Comparison of ENCODE assay signal across 7 cellular contexts in the genomic region with DNA sequence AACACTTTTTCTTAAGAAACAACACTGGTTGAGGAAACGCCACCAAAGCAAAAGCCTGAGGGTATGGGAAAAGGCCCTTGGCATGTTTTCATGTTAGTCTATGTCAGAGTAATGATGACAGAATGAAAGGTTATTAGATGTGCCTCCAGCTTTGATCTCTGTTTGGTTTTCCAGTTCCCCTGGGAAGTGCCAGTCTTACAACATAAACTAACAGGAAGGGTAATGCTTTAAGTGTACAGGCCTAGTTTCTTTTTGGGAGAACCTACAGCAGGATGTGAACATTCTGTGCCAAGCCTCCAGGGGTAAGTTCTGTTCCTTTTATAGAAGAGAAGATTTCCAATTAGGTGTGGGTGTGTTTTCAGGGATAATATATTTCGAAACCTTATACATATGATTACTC.
DNase-seq lines count a peak whose midpoint lies in the region; FAIRE-seq and TF ChIP-seq lines count a peak whose summit lies in the region.

No MANE protein-coding gene starts in this region.

- H3K27ac Mint-ChIP-seq in MCF 10A (ENCODE audit: low read depth, unreplicated experiment) (peak overlapping the region; percentile 90), H9 (no peak overlapping the region)

- intact Hi-C loops in MCF 10A (cut with micrococcal nuclease) = loop anchor here (1.0 kb wide), 2 partner anchors 121 to 205 kb away; no protein-coding TSS in a partner anchor
- intact Hi-C loops in kidney (cut with DNase I) = no loop called here

- H3K23me2 ChIP-seq in H9 (ENCODE audit: insufficient read length, low read depth, low read length, poor library complexity, severe bottlenecking) = no peaks in the 10 kb centered on the region

- H3K14ac ChIP-seq in H9 (ENCODE audit: insufficient read depth, low read length) = no peak overlapping the region

- no peaks in the 10 kb centered on the region for H3K27me3 ChIP-seq in suprapubic skin
- no peaks in the 10 kb centered on the region for H3K27me3 ChIP-seq in H9 (ENCODE audit: insufficient read depth, low read length)

- no peak overlapping the region for H3K4me3 ChIP-seq in kidney (ENCODE audit: low read length in 2 of 2)
- no peak overlapping the region for H3K4me3 ChIP-seq in suprapubic skin

- DNase-seq in M059J (ENCODE audit: low read depth) = peak; percentile 60
- peak; percentile 97 for DNase-seq in MCF 10A (ENCODE audit: unreplicated experiment)
- DNase-seq in kidney = no peak
- DNase-seq in suprapubic skin (ENCODE audit: low spot score in 2 of 2) = no peak
- DNase-seq in stimulated activated CD4-positive, alpha-beta T cell treated with anti-CD3 and anti-CD28 coated beads, Interleukin-1b, Interleukin-23, amount 100 ng/mL, for 48 hours = no peak
- DNase-seq in NCI-H146 treated with DMSO at 0.1 percent for 48 hours (lab: John Stamatoyannopoulos, UW; ENCODE audit: unreplicated experiment) = no peak
- no peak for DNase-seq in H9

- H3K9me3 ChIP-seq in kidney (ENCODE audit: control insufficient read depth in 1 of 2, low read length in 2 of 2) = no peaks in the 10 kb centered on the region
- H3K9me3 ChIP-seq in suprapubic skin = no peaks in the 10 kb centered on the region
- no peaks in the 10 kb centered on the region for H3K9me3 ChIP-seq in H9 (ENCODE audit: control insufficient read depth, low read depth, low read length)

- 38% methylated on average over 2 of the region's 2 CpGs for WGBS in suprapubic skin
- WGBS in H9 (ENCODE audit: extremely low coverage, insufficient read length, low lambda C conversion rate) = no CpG with 5 or more reads among the region's 2 CpGs

- FAIRE-seq in kidney (lab: Jason Lieb, UNC) = no peak

- no peaks in the 10 kb centered on the region for H4K20me1 ChIP-seq in H9 (ENCODE audit: control insufficient read depth, insufficient read depth, insufficient read length)

- H2BK20ac ChIP-seq in H9 (ENCODE audit: low read depth, low read length, poor library complexity, severe bottlenecking) = no peak overlapping the region

- no peak for TF ChIP-seq POLR2A in suprapubic skin (IDR thresholded peaks at IDR 0.05)

- no peak overlapping the region for H3K9ac ChIP-seq in kidney (ENCODE audit: low read length in 2 of 2)
- no peak overlapping the region for H3K9ac ChIP-seq in H9 (ENCODE audit: extremely low read depth, insufficient read length, low read length)

- H3K18ac ChIP-seq in H9 (ENCODE audit: insufficient read length, low read depth, low read length) = no peak overlapping the region

- no peaks in the 10 kb centered on the region for H3K79me1 ChIP-seq in H9 (ENCODE audit: insufficient read depth, low read depth, low read length, poor library complexity, severe bottlenecking)

- CTCF ChIA-PET in MCF 10A (lab: Yijun Ruan, JAX) = interaction anchor here (0.6 kb wide), 1 partner anchor 93 kb away, joined by 3 read pairs; no protein-coding TSS in a partner anchor

- peak overlapping the region; percentile 36 for H3K4me3 Mint-ChIP-seq in MCF 10A (ENCODE audit: unreplicated experiment)
- no peak overlapping the region for H3K4me3 Mint-ChIP-seq in H9

- H2BK15ac ChIP-seq in H9 (ENCODE audit: low read depth, low read length) = no peak overlapping the region

- TF ChIP-seq CTCF in MCF 10A (IDR thresholded peaks at IDR 0.05; ENCODE audit: unreplicated experiment) (no peak), kidney (IDR thresholded peaks at IDR 0.05; ENCODE audit: borderline replicate concordance, extremely low read depth, insufficient read depth) (no peak), suprapubic skin (IDR thresholded peaks at IDR 0.05) (no peak), H9 (conservative IDR thresholded peaks at IDR 0.05) (no peak)

- H3K9me3 Mint-ChIP-seq in MCF 10A (ENCODE audit: unreplicated experiment) = no peaks in the 10 kb centered on the region
- H3K9me3 Mint-ChIP-seq in H9 = no peaks in the 10 kb centered on the region

- H3K4me1 Mint-ChIP-seq in MCF 10A (ENCODE audit: insufficient read depth, unreplicated experiment) (peaks cover 34% of the 10 kb centered on the region), H9 (no peaks in the 10 kb centered on the region)

- no peak overlapping the region for H4K5ac ChIP-seq in H9 (ENCODE audit: insufficient read length, low read depth, low read length)

- no peak overlapping the region for H2BK12ac ChIP-seq in H9 (ENCODE audit: insufficient read length, low read depth, low read length)

- H3K27ac ChIP-seq in kidney (ENCODE audit: low read depth in 2 of 2, low read length in 2 of 2) = peak overlapping the region; percentile 18 to 56
- H3K27ac ChIP-seq in suprapubic skin = peak overlapping the region; percentile 51
- no peak overlapping the region for H3K27ac ChIP-seq in H9 (ENCODE audit: insufficient read length, low read depth, low read length)

- H3K79me2 ChIP-seq in H9 (ENCODE audit: insufficient read depth, low read length) = no peaks in the 10 kb centered on the region

- no TSS peak for BruUV-seq in MCF 10A (replicated peaks; lab: Mats Ljungman, UMichigan)

- no peak overlapping the region for H2BK120ac ChIP-seq in H9 (ENCODE audit: low read depth, low read length, poor library complexity, severe bottlenecking)

- no peak overlapping the region for H3K56ac ChIP-seq in H9 (ENCODE audit: insufficient read length, low read depth, low read length)

- no peak overlapping the region for H4K91ac ChIP-seq in H9 (ENCODE audit: insufficient read length, low read depth, low read length)

- H4K8ac ChIP-seq in H9 (replicated peaks; ENCODE audit: insufficient read length, low read depth, low read length) = no peak overlapping the region

- no peak overlapping the region for H3T11ph ChIP-seq in H9 (ENCODE audit: low read length)

- H2AK5ac ChIP-seq in H9 (ENCODE audit: insufficient read length, low read length) = no peak overlapping the region

- POLR2A ChIA-PET in MCF 10A (lab: Yijun Ruan, JAX) = interaction anchor here (0.7 to 3.7 kb wide), 13 partner anchors 11 to 206 kb away, joined by 3 to 57 read pairs (median 5); a partner anchor contains a TSS

- H2AFZ ChIP-seq in H9 (ENCODE audit: low read length) = no peak overlapping the region

- H3K36me3 ChIP-seq in kidney (ENCODE audit: control insufficient read depth in 1 of 2, insufficient read depth in 2 of 2, low read length in 2 of 2) (no peaks in the 10 kb centered on the region), suprapubic skin (no peaks in the 10 kb centered on the region)

- TF ChIP-seq EP300 in suprapubic skin (IDR thresholded peaks at IDR 0.05) = no peak

- no peaks in the 10 kb centered on the region for H3K27me3 Mint-ChIP-seq in MCF 10A (ENCODE audit: insufficient read depth, unreplicated experiment)
- no peaks in the 10 kb centered on the region for H3K27me3 Mint-ChIP-seq in H9 (ENCODE audit: low read depth)

- H3K36me3 Mint-ChIP-seq in MCF 10A (ENCODE audit: insufficient read depth, unreplicated experiment) = peaks cover 6% of the 10 kb centered on the region
- H3K36me3 Mint-ChIP-seq in H9 (ENCODE audit: insufficient read depth in 1 of 3, low read depth in 3 of 3) = no peaks in the 10 kb centered on the region

- H2BK5ac ChIP-seq in H9 (ENCODE audit: insufficient read length, low read length) = no peak overlapping the region

- H3K23ac ChIP-seq in H9 (ENCODE audit: insufficient read length, low read depth, low read length) = no peak overlapping the region

- H3K4me2 ChIP-seq in H9 (ENCODE audit: insufficient read depth, insufficient read length, low read length) = no peak overlapping the region

- no peak overlapping the region for H3K4ac ChIP-seq in H9 (ENCODE audit: low read depth, low read length)

- peaks cover 0 to 11% of the 10 kb centered on the region in 2 donors for H3K4me1 ChIP-seq in kidney (ENCODE audit: control insufficient read depth in 1 of 2, insufficient read depth in 1 of 2, low read depth in 1 of 2, low read length in 2 of 2)
- peaks cover 29% of the 10 kb centered on the region for H3K4me1 ChIP-seq in suprapubic skin
- no peaks in the 10 kb centered on the region for H3K4me1 ChIP-seq in H9 (ENCODE audit: insufficient read depth, low read length)

Comparison
In these comparisons a context has a peak if more than half of its experiments do, and no peak if none do; other contexts are left out.
1. DNase-seq: peak in M059J (single experiment) and MCF 10A (single experiment); none in kidney (single experiment), suprapubic skin (0 of 2), stimulated activated CD4-positive, alpha-beta T cell treated with anti-CD3 and anti-CD28 coated beads, Interleukin-1b, Interleukin-23, amount 100 ng/mL, for 48 hours (single experiment), NCI-H146 treated with DMSO at 0.1 percent for 48 hours (single experiment) and H9 (single experiment).